ENCODE assay signal across 30 cellular contexts in genomic region chr4:3231431-3231980, GRCh38. TPM values are rescaled to one million over a fixed set of nuclear protein-coding genes. Genes with fewer than 3 reads are reported as not detected.
DNase-seq lines count a peak whose midpoint lies in the region; ATAC-seq, FAIRE-seq and TF ChIP-seq lines count a peak whose summit lies in the region.
"Had no signal": no experiment of that assay in that cellular context is flagged by ENCODE, and none has a peak within 500 bp of the region (broad histone marks: within the 10 kb centered on the region; RNA-seq: fewer than 3 reads in every experiment).

No MANE protein-coding gene starts in this region.

- FAIRE-seq in kidney (lab: Jason Lieb, UNC): no peak
- FAIRE-seq: A549 had no signal

- H3K27ac ChIP-seq in kidney (ENCODE audit: low read depth in 2 of 2, low read length in 2 of 2): no peak overlapping the region
- H3K27ac ChIP-seq: A549, cardiac muscle cell, stomach, tibial artery had no signal

- H3K4me3 Mint-ChIP-seq in activated T-helper 17 cell treated with anti-CD3 and anti-CD28 coated beads, Interleukin-2, amount 50 U/mL, for 72 hours: no peak overlapping the region
- H3K4me3 Mint-ChIP-seq: endodermal cell; immature natural killer cell; naive thymus-derived CD4-positive, alpha-beta T cell had no signal

- no peaks in the 10 kb centered on the region for H3K9me3 ChIP-seq in kidney (ENCODE audit: control insufficient read depth in 1 of 2, low read length in 2 of 2)
- H3K9me3 ChIP-seq: A549, stomach, tibial artery had no signal

- no peaks in the 10 kb centered on the region for H3K27me3 Mint-ChIP-seq in activated T-helper 17 cell treated with anti-CD3 and anti-CD28 coated beads, Interleukin-2, amount 50 U/mL, for 72 hours
- H3K27me3 Mint-ChIP-seq: naive thymus-derived CD4-positive, alpha-beta T cell had no signal

- peak; percentile 21 for DNase-seq in Right ventricle myocardium superior
- no peak for DNase-seq in left ventricle myocardium superior
- DNase-seq in kidney: peak; percentile 52
- no peak for DNase-seq in iPS-NIHi7 (ENCODE audit: extremely low spot score)
- DNase-seq in dermis blood vessel endothelial cell: no peak
- no peak for DNase-seq in DMS 273 (lab: John Stamatoyannopoulos, UW; ENCODE audit: unreplicated experiment)
- DNase-seq: activated naive CD4-positive, alpha-beta T cell; AML-193; amygdala; endodermal cell; GDM1; hippocampal formation; immature natural killer cell; KBM-7; MM.1S; naive thymus-derived CD4-positive, alpha-beta T cell; NCI-H1417 treated with DMSO at 0.1 percent for 48 hours; NCI-H2081 treated with DMSO at 0.1 percent for 48 hours; NCI-H226; NCI-H748 treated with DMSO at 0.1 percent for 48 hours; stomach; T-helper 1 cell; tibial artery had no signal

- no peak overlapping the region for H3K4me3 ChIP-seq in kidney (ENCODE audit: low read length in 2 of 2)
- H3K4me3 ChIP-seq: A549, cardiac muscle cell, stomach, tibial artery had no signal

- ATAC-seq in Right ventricle myocardium superior (ENCODE audit: poor library complexity) (no peak), left ventricle myocardium superior (no peak), GM21717 (IDR thresholded peaks at IDR 0.05; ENCODE audit: unreplicated experiment) (no peak)
- ATAC-seq in activated T-helper 17 cell treated with anti-CD3 and anti-CD28 coated beads, Interleukin-2, amount 50 U/mL, for 72 hours (replicated peaks): peak; percentile 56
- ATAC-seq: A549; activated CD4-positive, CD25-positive, alpha-beta regulatory T cell treated with anti-CD3 and anti-CD28 coated beads, Interleukin-2, amount 50 U/mL, for 24 hours; HCT116; naive thymus-derived CD4-positive, alpha-beta T cell had no signal

- H3K4me1 ChIP-seq in kidney (ENCODE audit: control insufficient read depth in 1 of 2, insufficient read depth in 1 of 2, low read depth in 1 of 2, low read length in 2 of 2): no peaks in the 10 kb centered on the region
- H3K4me1 ChIP-seq: A549 had no signal

- H3K27ac Mint-ChIP-seq in activated T-helper 17 cell treated with anti-CD3 and anti-CD28 coated beads, Interleukin-2, amount 50 U/mL, for 72 hours: peak overlapping the region; percentile 55
- H3K27ac Mint-ChIP-seq: endodermal cell; naive thymus-derived CD4-positive, alpha-beta T cell had no signal

- H3K4me1 Mint-ChIP-seq in activated T-helper 17 cell treated with anti-CD3 and anti-CD28 coated beads, Interleukin-2, amount 50 U/mL, for 72 hours: peaks cover 6% of the 10 kb centered on the region
- H3K4me1 Mint-ChIP-seq: endodermal cell had no signal

- peaks cover 70% of the 10 kb centered on the region for H3K36me3 Mint-ChIP-seq in activated T-helper 17 cell treated with anti-CD3 and anti-CD28 coated beads, Interleukin-2, amount 50 U/mL, for 72 hours (ENCODE audit: low read depth)

- TF ChIP-seq CTCF in kidney (IDR thresholded peaks at IDR 0.05; ENCODE audit: borderline replicate concordance, extremely low read depth, insufficient read depth): no peak

- intact Hi-C loops in Right ventricle myocardium superior (cut with DNase I) (no loop called here), left ventricle myocardium superior (cut with micrococcal nuclease) (no loop called here), kidney (cut with DNase I) (no loop called here)

- H3K9ac ChIP-seq in kidney (ENCODE audit: low read length in 2 of 2): no peak overlapping the region

- peaks cover 40 to 45% of the 10 kb centered on the region in 2 donors for H3K36me3 ChIP-seq in kidney (ENCODE audit: control insufficient read depth in 1 of 2, insufficient read depth in 2 of 2, low read length in 2 of 2)

- H3K9me3 Mint-ChIP-seq in activated T-helper 17 cell treated with anti-CD3 and anti-CD28 coated beads, Interleukin-2, amount 50 U/mL, for 72 hours: no peaks in the 10 kb centered on the region
- H3K9me3 Mint-ChIP-seq: endodermal cell, immature natural killer cell had no signal

RNA-seq across cellular contexts. Expression of gene MSANTD1, which starts 17.5 kb away (rescaled TPM):
- total RNA-seq in Right ventricle myocardium superior (0.54 TPM), left ventricle myocardium superior (0.45 TPM), kidney (0.91 TPM), dermis blood vessel endothelial cell (0.19 and 0.34 TPM in 2 replicates)
- total RNA-seq in activated T-helper 17 cell treated with anti-CD3 and anti-CD28 coated beads, Interleukin-2, amount 50 U/mL, for 72 hours: 1 to 10 TPM; 1.1 to 1.2 TPM
- not detected for polyA plus RNA-seq in kidney (ENCODE audit: insufficient read depth, low read depth, low replicate concordance)
- polyA plus RNA-seq: fibroblast of lung; immature natural killer cell; naive thymus-derived CD4-positive, alpha-beta T cell had no signal

Comparison
In these comparisons a context has a peak if more than half of its experiments do, and no peak if none do; other contexts are left out.
1. DNase-seq: peak in Right ventricle myocardium superior (single experiment) and kidney (single experiment); none in left ventricle myocardium superior (single experiment), iPS-NIHi7 (single experiment), dermis blood vessel endothelial cell (single experiment) and DMS 273 (single experiment).